7 cellular contexts compared by ENCODE assay signal in genomic region chr12:15787801-15788200, GRCh38. TPM values are rescaled to one million over a fixed set of nuclear protein-coding genes. Genes with fewer than 3 reads are reported as not detected.
DNase-seq lines count a peak whose midpoint lies in the region; ATAC-seq, FAIRE-seq and TF ChIP-seq lines count a peak whose summit lies in the region.

No MANE protein-coding gene starts in this region.

- peaks cover 14 to 18% of the 10 kb centered on the region in 2 experiments for H3K4me1 ChIP-seq in HCT116 (ENCODE audit: control insufficient read depth in 1 of 2, insufficient read depth in 2 of 2, low read length in 2 of 2)
- H3K4me1 ChIP-seq in iPS-18a (ENCODE audit: control insufficient read depth, low read depth, low read length) = peaks cover 13% of the 10 kb centered on the region
- peaks cover 0 to 3% of the 10 kb centered on the region in 2 donors for H3K4me1 ChIP-seq in small intestine (ENCODE audit: control insufficient read depth in 2 of 2, insufficient read depth in 1 of 2, low read depth in 1 of 2, low read length in 1 of 2)

- CTCF ChIA-PET in HCT116 (lab: Charles Lee) = interaction anchor here (0.7 kb wide), 1 partner anchor 255 kb away, joined by 4 read pairs; no protein-coding TSS in a partner anchor
- CTCF ChIA-PET in activated CD8-positive, alpha-beta T cell treated with anti-CD3 and anti-CD28 coated beads, Interleukin-2, amount 10 ng/mL, durations not matched to agents 7 days and 5 days (lab: Charles Lee) = interaction anchor here (1.0 to 3.2 kb wide), 4 partner anchors 16 to 511 kb away, joined by 3 to 15 read pairs (median 9); no protein-coding TSS in a partner anchor

- H3K4me2 ChIP-seq in HCT116 (ENCODE audit: low read length) = peak overlapping the region; percentile 84

- H3K27me3 ChIP-seq in HCT116 (ENCODE audit: insufficient read depth, low read length) (no peaks in the 10 kb centered on the region), iPS-18a (ENCODE audit: control insufficient read depth, insufficient read depth, low read length) (peaks cover 54% of the 10 kb centered on the region), small intestine (ENCODE audit: control insufficient read depth in 2 of 2, insufficient read depth in 2 of 2, low read length in 2 of 2) (no peaks in the 10 kb centered on the region)

- peaks cover 57% of the 10 kb centered on the region for H3K27me3 Mint-ChIP-seq in activated CD8-positive, alpha-beta T cell treated with anti-CD3 and anti-CD28 coated beads, Interleukin-2, amount 10 ng/mL, durations not matched to agents 7 days and 5 days (ENCODE audit: low read depth)

- BruUV-seq in HCT116 (replicated peaks; lab: Mats Ljungman, UMichigan) = TSS peak; percentile 39

- H3K27ac ChIP-seq in HCT116 (ENCODE audit: low read depth, low read length) (peak overlapping the region; percentile 90), iPS-18a (ENCODE audit: low read length) (no peak overlapping the region), small intestine (ENCODE audit: low read depth in 1 of 2, low read length in 1 of 2) (peak overlapping the region in 1 of 2 donors; percentile 95)

- H2AFZ ChIP-seq in HCT116 (ENCODE audit: low read depth, low read length, poor library complexity, severe bottlenecking) = no peak overlapping the region

- H3K36me3 ChIP-seq in HCT116 (ENCODE audit: control insufficient read depth in 1 of 2, insufficient read depth in 2 of 2, low read length in 2 of 2) (peaks cover 0 to 6% of the 10 kb centered on the region in 2 experiments; a peak in 1 of 4 replicates), iPS-18a (ENCODE audit: control insufficient read depth, low read depth, low read length) (no peaks in the 10 kb centered on the region), small intestine (ENCODE audit: control insufficient read depth in 2 of 2, insufficient read depth in 2 of 2, low read length in 2 of 2) (no peaks in the 10 kb centered on the region)

- FAIRE-seq in small intestine (lab: Jason Lieb, UNC) = no peak

- no peaks in the 10 kb centered on the region for H3K9me2 ChIP-seq in HCT116 (ENCODE audit: insufficient read depth)

- no peak for TF ChIP-seq RAD21 in HCT116 (IDR thresholded peaks at IDR 0.05; ENCODE audit: low read depth)

- TF ChIP-seq POLR2A in HCT116 (IDR thresholded peaks at IDR 0.05; ENCODE audit: borderline replicate concordance, extremely low read depth, insufficient read depth, insufficient read length) = no peak

- WGBS in small intestine, 3 donors = 13 to 38% (median 29%) methylated on average over 4 of the region's 4 CpGs

- POLR2A ChIA-PET in HCT116 (lab: Charles Lee) = interaction anchor here (0.6 to 2.0 kb wide), 3 partner anchors 11 to 99 kb away, joined by 4 to 8 read pairs (median 8); no protein-coding TSS in a partner anchor
- POLR2A ChIA-PET in activated CD8-positive, alpha-beta T cell treated with anti-CD3 and anti-CD28 coated beads, Interleukin-2, amount 10 ng/mL, durations not matched to agents 7 days and 5 days (lab: Charles Lee) = interaction anchor here (0.9 kb wide), 1 partner anchor 94 kb away, joined by 3 read pairs; the partner anchor contains the start of gene STRAP

- peak overlapping the region; percentile 85 for H3K4me3 Mint-ChIP-seq in activated CD8-positive, alpha-beta T cell treated with anti-CD3 and anti-CD28 coated beads, Interleukin-2, amount 10 ng/mL, durations not matched to agents 7 days and 5 days

- no peaks in the 10 kb centered on the region for H3K9me3 Mint-ChIP-seq in activated CD8-positive, alpha-beta T cell treated with anti-CD3 and anti-CD28 coated beads, Interleukin-2, amount 10 ng/mL, durations not matched to agents 7 days and 5 days (ENCODE audit: insufficient read depth)

- intact Hi-C loops in HCT116 (cut with micrococcal nuclease) = loop anchor here (2.0 kb wide), 1 partner anchor 99 kb away; no protein-coding TSS in a partner anchor

- peaks cover 17% of the 10 kb centered on the region for H3K4me1 Mint-ChIP-seq in activated CD8-positive, alpha-beta T cell treated with anti-CD3 and anti-CD28 coated beads, Interleukin-2, amount 10 ng/mL, durations not matched to agents 7 days and 5 days (ENCODE audit: low read depth)

- RAD21 ChIA-PET in HCT116 (lab: Charles Lee; ENCODE audit: low non-redundant PET in 1 of 2, low total read pairs in 2 of 2, uncharacterized antibody in 2 of 2, unreplicated experiment in 2 of 2) = no interaction called here

- no peak for TF ChIP-seq CTCF in HCT116 (IDR thresholded peaks at IDR 0.05 in 2 of 3, conservative IDR thresholded peaks at IDR 0.05 in 1 of 3; ENCODE audit: borderline replicate concordance in 1 of 3, insufficient read depth in 1 of 3, low read depth in 2 of 3, low read length in 2 of 3)

- H4K20me1 ChIP-seq in HCT116 (ENCODE audit: insufficient read depth) = 0 out of 2 replicates have a peak, but pooled peaks cover 3% of the 10 kb centered on the region

- no peak for DNase-seq in HCT116 (ENCODE audit: low read depth, low spot score)
- DNase-seq in activated CD8-positive, alpha-beta T cell treated with anti-CD3 and anti-CD28 coated beads, Interleukin-2, amount 10 ng/mL, durations not matched to agents 7 days and 5 days = no peak
- DNase-seq in small intestine = peak; percentile 41
- no peak for DNase-seq in stimulated activated CD4-positive, alpha-beta T cell treated with anti-CD3 and anti-CD28 coated beads, Interleukin-4, amount 100 ng/mL, for 4 hours
- DNase-seq in GM19238 (ENCODE audit: insufficient read length, low spot score) = no peak
- DNase-seq in DMS153 treated with DMSO at 0.1 percent for 48 hours (lab: John Stamatoyannopoulos, UW; ENCODE audit: unreplicated experiment) = no peak

- H3K4me3 ChIP-seq in HCT116 (replicated peaks in 1 of 2; ENCODE audit: low read depth in 1 of 2, low read length in 2 of 2) (peak overlapping the region; percentile 78 to 79), iPS-18a (ENCODE audit: low read length) (peak overlapping the region; percentile 72), small intestine (ENCODE audit: low read depth in 1 of 2, low read length in 2 of 2) (peak overlapping the region; percentile 71 to 96)

- no peak overlapping the region for H3K27ac Mint-ChIP-seq in activated CD8-positive, alpha-beta T cell treated with anti-CD3 and anti-CD28 coated beads, Interleukin-2, amount 10 ng/mL, durations not matched to agents 7 days and 5 days

- H3K79me2 ChIP-seq in HCT116 (ENCODE audit: insufficient read depth, low read length) = peaks cover 61% of the 10 kb centered on the region

- H3K9me3 ChIP-seq in HCT116 (ENCODE audit: control insufficient read depth in 1 of 2, insufficient read depth in 1 of 2, low read depth in 1 of 2, low read length in 2 of 2) (no peaks in the 10 kb centered on the region), iPS-18a (ENCODE audit: control insufficient read depth, low read depth, low read length) (no peaks in the 10 kb centered on the region), small intestine (ENCODE audit: control insufficient read depth, low read depth) (no peaks in the 10 kb centered on the region)

- H3K9ac ChIP-seq in HCT116 (ENCODE audit: low read length) = peak overlapping the region; percentile 73
- H3K9ac ChIP-seq in iPS-18a (ENCODE audit: low read length) = peak overlapping the region; percentile 26

- H3K36me3 Mint-ChIP-seq in activated CD8-positive, alpha-beta T cell treated with anti-CD3 and anti-CD28 coated beads, Interleukin-2, amount 10 ng/mL, durations not matched to agents 7 days and 5 days (ENCODE audit: low read depth) = no peaks in the 10 kb centered on the region

- ATAC-seq in HCT116 = no peak
- ATAC-seq in activated CD8-positive, alpha-beta T cell treated with anti-CD3 and anti-CD28 coated beads, Interleukin-2, amount 10 ng/mL, durations not matched to agents 7 days and 5 days = no peak

TF ChIP-seq in HCT116, 20 proteins besides CTCF, POLR2A, EP300 and RAD21 (continues in another document):
- no peak for TF ChIP-seq ZBTB33 (IDR thresholded peaks at IDR 0.05; ENCODE audit: extremely low read depth, insufficient replicate concordance, low read length)
- no peak for TF ChIP-seq FOSL1 (IDR thresholded peaks at IDR 0.05; ENCODE audit: low read depth)
- no peak for TF ChIP-seq CBX3 (IDR thresholded peaks at IDR 0.05; ENCODE audit: low read depth)
- TF ChIP-seq JUND (IDR thresholded peaks at IDR 0.05) = no peak

RNA-seq across cellular contexts. Expression of gene EPS8, which starts 1.4 kb away (rescaled TPM):
- 49.9 TPM for total RNA-seq in HCT116 (2021; ENCODE audit: unreplicated experiment)
- 49.7 and 61.6 TPM in 2 replicates for polyA plus RNA-seq in HCT116 (2012)
- 1 to 10 TPM; 1.0 to 2.2 TPM for total RNA-seq in activated CD8-positive, alpha-beta T cell treated with anti-CD3 and anti-CD28 coated beads, Interleukin-2, amount 10 ng/mL, durations not matched to agents 7 days and 5 days
- polyA plus RNA-seq in small intestine = 10 to 100 TPM; 38.0 to 56.1 (median 55.4) TPM

Comparison
In these comparisons a context has a peak if more than half of its experiments do, and no peak if none do; other contexts are left out.
1. RNA of gene EPS8, which starts 1.4 kb away (total RNA-seq): 49.9 TPM in HCT116 (single experiment); 1.0 to 2.2 TPM in activated CD8-positive, alpha-beta T cell treated with anti-CD3 and anti-CD28 coated beads, Interleukin-2, amount 10 ng/mL, durations not matched to agents 7 days and 5 days; every median in the first group is over 10 times any median in the second.
2. Peak in every context shown above with its lines, with median percentiles within 50 percentile points of each other: H3K4me3 ChIP-seq.